Comparison of ENCODE assay signal across 33 cellular contexts in the genomic region with DNA sequence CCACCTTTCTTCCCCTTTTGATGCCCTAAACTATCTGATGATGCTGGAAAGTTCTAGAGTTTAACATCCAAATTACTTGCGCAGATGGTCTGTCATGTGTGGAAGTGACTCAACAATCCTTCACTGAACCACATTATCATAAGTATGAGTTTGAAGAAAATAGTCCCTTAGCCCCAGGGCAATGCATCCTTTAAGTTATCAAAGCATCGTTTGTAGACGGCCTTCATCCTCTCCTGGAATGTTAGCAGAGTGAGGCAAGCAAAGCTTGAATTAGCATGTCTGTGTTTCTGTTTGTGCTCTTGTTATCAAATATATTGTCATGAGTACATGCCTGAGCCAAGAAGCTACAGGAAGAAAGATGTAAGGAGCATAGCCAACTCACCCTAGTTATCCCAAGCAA.
"Had no signal": no experiment of that assay in that cellular context is flagged by ENCODE, and none has a peak within 500 bp of the region (broad histone marks: within the 10 kb centered on the region; RNA-seq: fewer than 3 reads in every experiment).

No MANE protein-coding gene starts in this region.

- H3K36me3 ChIP-seq: cardiac muscle cell, esophagus squamous epithelium, gastrocnemius medialis, heart right ventricle had no signal

- DNase-seq: activated CD4-positive, alpha-beta T cell treated with anti-CD3 and anti-CD28 coated beads for 48 hours; activated CD4-positive, alpha-beta T cell treated with anti-CD3 and anti-CD28 coated beads, Interleukin-2, amount 50 U/mL, for 1 hour; activated CD4-positive, alpha-beta T cell treated with anti-CD3 and anti-CD28 coated beads, Interleukin-2, amount 50 U/mL, for 48 hours; activated CD8-positive, alpha-beta memory T cell treated with anti-CD3 and anti-CD28 coated beads for 24 hours; activated CD8-positive, alpha-beta T cell treated with anti-CD3 and anti-CD28 coated beads for 36 hours; activated effector memory CD4-positive, alpha-beta T cell treated with Interleukin-2 at 50 U/mL for 16 hours; activated gamma-delta T cell treated with Interleukin-2 at 50 U/mL for 16 hours; activated naive CD4-positive, alpha-beta T cell treated with anti-CD3 and anti-CD28 coated beads, Interleukin-2, amount 50 U/mL, for 16 hours; activated naive CD4-positive, alpha-beta T cell treated with Interleukin-2 at 50 U/mL for 16 hours; activated T-cell treated with anti-CD3 and anti-CD28 coated beads, Interleukin-2, amount 50 U/mL, for 4 hours; amniotic stem cell; anterior cingulate cortex; body of pancreas; central memory CD4-positive, alpha-beta T cell; cerebellar nuclear complex; dorsolateral prefrontal cortex; effector memory CD4-positive, alpha-beta T cell; endodermal cell; erythroblast; esophagus squamous epithelium; gastrocnemius medialis; heart right ventricle; T-helper 1 cell; T-helper 17 cell had no signal

- H3K27me3 Mint-ChIP-seq: activated CD8-positive, alpha-beta T cell treated with anti-CD3 and anti-CD28 coated beads for 36 hours; activated naive CD8-positive, alpha-beta T cell; activated T-helper 17 cell treated with anti-CD3 and anti-CD28 coated beads, Interleukin-2, amount 50 U/mL, for 72 hours; dendritic cell treated with granulocyte-macrophage colony-stimulating factor and Interleukin-4, amounts not matched to agents 40 ng/mL and 50 ng/mL, for 4 days; T-helper 17 cell had no signal

- H3K4me3 ChIP-seq: body of pancreas, cardiac muscle cell, coronary artery, dorsolateral prefrontal cortex, esophagus squamous epithelium, gastrocnemius medialis, heart right ventricle, hepatocyte had no signal

- H3K4me1 Mint-ChIP-seq: activated T-helper 17 cell treated with anti-CD3 and anti-CD28 coated beads, Interleukin-2, amount 50 U/mL, for 72 hours; endodermal cell; T-helper 17 cell; WTC11 had no signal

- H3K27ac Mint-ChIP-seq: activated CD8-positive, alpha-beta T cell treated with anti-CD3 and anti-CD28 coated beads for 36 hours; activated naive CD8-positive, alpha-beta T cell; activated T-helper 17 cell treated with anti-CD3 and anti-CD28 coated beads, Interleukin-2, amount 50 U/mL, for 72 hours; dendritic cell treated with granulocyte-macrophage colony-stimulating factor and Interleukin-4, amounts not matched to agents 40 ng/mL and 50 ng/mL, for 4 days; endodermal cell; T-helper 17 cell; T-helper 2 cell treated with Interferon-gamma antibody and Interleukin-4, amounts not matched to agents 5 μg/mL and 100 μg/mL, for 36 hours; WTC11 had no signal

- H3K27ac ChIP-seq: body of pancreas, cardiac muscle cell, coronary artery, dorsolateral prefrontal cortex, esophagus squamous epithelium, gastrocnemius medialis, heart right ventricle, hepatocyte, VCaP had no signal

- H3K4me1 ChIP-seq: body of pancreas, esophagus squamous epithelium, gastrocnemius medialis, heart right ventricle had no signal

- H3K36me3 Mint-ChIP-seq: activated naive CD8-positive, alpha-beta T cell; WTC11 had no signal

- ATAC-seq: activated CD8-positive, alpha-beta T cell treated with anti-CD3 and anti-CD28 coated beads for 36 hours; activated T-cell treated with anti-CD3 and anti-CD28 coated beads, Interleukin-2, amount 50 U/mL, for 4 hours; activated T-helper 17 cell treated with anti-CD3 and anti-CD28 coated beads, Interleukin-2, amount 50 U/mL, for 72 hours; body of pancreas; gastrocnemius medialis; heart right ventricle; T-helper 17 cell; WTC11 had no signal

- H3K27me3 ChIP-seq: body of pancreas, cardiac muscle cell, esophagus squamous epithelium, gastrocnemius medialis, hepatocyte had no signal

- H3K9me3 Mint-ChIP-seq: activated CD8-positive, alpha-beta T cell treated with anti-CD3 and anti-CD28 coated beads for 36 hours; activated T-cell treated with anti-CD3 and anti-CD28 coated beads, Interleukin-2, amount 50 U/mL, for 4 hours; activated T-helper 17 cell treated with anti-CD3 and anti-CD28 coated beads, Interleukin-2, amount 50 U/mL, for 72 hours; dendritic cell treated with granulocyte-macrophage colony-stimulating factor and Interleukin-4, amounts not matched to agents 40 ng/mL and 50 ng/mL, for 4 days; T-helper 2 cell treated with Interferon-gamma antibody and Interleukin-4, amounts not matched to agents 5 μg/mL and 100 μg/mL, for 36 hours; WTC11 had no signal

- H3K4me3 Mint-ChIP-seq: activated CD8-positive, alpha-beta T cell treated with anti-CD3 and anti-CD28 coated beads for 36 hours; activated naive CD8-positive, alpha-beta T cell; activated T-cell treated with anti-CD3 and anti-CD28 coated beads, Interleukin-2, amount 50 U/mL, for 4 hours; activated T-helper 17 cell treated with anti-CD3 and anti-CD28 coated beads, Interleukin-2, amount 50 U/mL, for 72 hours; dendritic cell treated with granulocyte-macrophage colony-stimulating factor and Interleukin-4, amounts not matched to agents 40 ng/mL and 50 ng/mL, for 4 days; endodermal cell; T-helper 17 cell; T-helper 2 cell treated with Interferon-gamma antibody and Interleukin-4, amounts not matched to agents 5 μg/mL and 100 μg/mL, for 36 hours; WTC11 had no signal

- H3K9me3 ChIP-seq: body of pancreas, esophagus squamous epithelium, gastrocnemius medialis, heart right ventricle had no signal
